In genomic region chr17:8001976-8002645, GRCh38 we compare ENCODE assay signal across 12 cellular contexts. TPM values are rescaled to one million over a fixed set of nuclear protein-coding genes. Genes with fewer than 3 reads are reported as not detected.
A peak's percentile ranks its signal among the peaks of the same experiment; 100 is the strongest.
DNase-seq lines count a peak whose midpoint lies in the region; ATAC-seq and TF ChIP-seq lines count a peak whose summit lies in the region.
"Had no signal": no experiment of that assay in that cellular context is flagged by ENCODE, and none has a peak within 500 bp of the region (broad histone marks: within the 10 kb centered on the region; RNA-seq: fewer than 3 reads in every experiment).

GUCY2D (plus strand) TSS chr17:8002615; CDS start chr17:8003048, 433 bp downstream.

- H3K36me3 ChIP-seq in right atrium auricular region (no peaks in the 10 kb centered on the region), mesodermal cell (ENCODE audit: control insufficient read depth, insufficient read depth, low read length) (no peaks in the 10 kb centered on the region)

- peaks cover 0 to 22% of the 10 kb centered on the region in 2 donors for H3K27me3 ChIP-seq in right atrium auricular region

- H3K9me3 Mint-ChIP-seq in activated T-helper 17 cell treated with anti-CD3 and anti-CD28 coated beads, Interleukin-2, amount 50 U/mL, for 72 hours = no peaks in the 10 kb centered on the region

- no peak within 1 kb of the TSS for H3K27ac Mint-ChIP-seq in activated T-helper 17 cell treated with anti-CD3 and anti-CD28 coated beads, Interleukin-2, amount 50 U/mL, for 72 hours

- TF ChIP-seq CTCF in right atrium auricular region (IDR thresholded peaks at IDR 0.05) = no peak

- peak within 1 kb of the TSS; percentile 41 for H3K4me3 Mint-ChIP-seq in activated T-helper 17 cell treated with anti-CD3 and anti-CD28 coated beads, Interleukin-2, amount 50 U/mL, for 72 hours

- H3K4me1 ChIP-seq in right atrium auricular region (peaks cover 0 to 21% of the 10 kb centered on the region in 2 donors), mesodermal cell (ENCODE audit: control insufficient read depth, insufficient read depth, low read length, poor library complexity, severe bottlenecking) (peaks cover 6% of the 10 kb centered on the region)

- no peaks in the 10 kb centered on the region for H3K9me3 ChIP-seq in right atrium auricular region
- no peaks in the 10 kb centered on the region for H3K9me3 ChIP-seq in mesodermal cell (ENCODE audit: control insufficient read depth, low read length)

- 38 to 54% methylated on average over 9 to 10 of the region's 12 CpGs for WGBS in mesodermal cell (ENCODE audit: insufficient coverage in 2 of 2), 2 experiments

- no peak for DNase-seq in right atrium auricular region (ENCODE audit: low spot score)
- no peak for DNase-seq in left ventricle myocardium superior
- no peak for DNase-seq in NCI-H2107 treated with DMSO at 0.1 percent for 48 hours (lab: John Stamatoyannopoulos, UW; ENCODE audit: unreplicated experiment)
- DNase-seq in HuH-7 (ENCODE audit: low spot score) = no peak
- DNase-seq: DND-41, erythroblast, NCI-H1105 had no signal

- H3K27ac ChIP-seq in right atrium auricular region (no peak within 1 kb of the TSS), mesodermal cell (ENCODE audit: low read depth, low read length, severe bottlenecking) (no peak within 1 kb of the TSS)
- H3K27ac ChIP-seq: skin epidermis had no signal

- ATAC-seq in left ventricle myocardium superior (no peak), HG03135 (IDR thresholded peaks at IDR 0.05; ENCODE audit: unreplicated experiment) (no peak), GM18511 (IDR thresholded peaks at IDR 0.05; ENCODE audit: unreplicated experiment) (no peak)
- ATAC-seq in activated T-helper 17 cell treated with anti-CD3 and anti-CD28 coated beads, Interleukin-2, amount 50 U/mL, for 72 hours (replicated peaks) = no peak

- H3K4me3 ChIP-seq in right atrium auricular region = peak within 1 kb of the TSS; percentile 24 to 40
- peak within 1 kb of the TSS; percentile 19 for H3K4me3 ChIP-seq in mesodermal cell (ENCODE audit: extremely low read depth, insufficient read depth, low read length, poor library complexity, severe bottlenecking)

- intact Hi-C loops in left ventricle myocardium superior (cut with micrococcal nuclease) = no loop called here

- peaks cover 37% of the 10 kb centered on the region for H3K27me3 Mint-ChIP-seq in activated T-helper 17 cell treated with anti-CD3 and anti-CD28 coated beads, Interleukin-2, amount 50 U/mL, for 72 hours

- H3K36me3 Mint-ChIP-seq in activated T-helper 17 cell treated with anti-CD3 and anti-CD28 coated beads, Interleukin-2, amount 50 U/mL, for 72 hours (ENCODE audit: low read depth) = no peaks in the 10 kb centered on the region

- H3K4me1 Mint-ChIP-seq in activated T-helper 17 cell treated with anti-CD3 and anti-CD28 coated beads, Interleukin-2, amount 50 U/mL, for 72 hours = peaks cover 6% of the 10 kb centered on the region

RNA-seq across cellular contexts. Expression of gene GUCY2D, which starts in this region (rescaled TPM):
- total RNA-seq in right atrium auricular region (not detected), left ventricle myocardium superior (not detected)
- under 1 TPM; 0.15 to 0.77 TPM for total RNA-seq in activated T-helper 17 cell treated with anti-CD3 and anti-CD28 coated beads, Interleukin-2, amount 50 U/mL, for 72 hours
- polyA plus RNA-seq in mesodermal cell (2013, experiment 1 of 2) = 0.70 TPM
- 0.56 TPM for polyA plus RNA-seq in mesodermal cell (2013, experiment 2 of 2)
